ENCODE assay signal across 29 cellular contexts in genomic region chr6:21891065-21891464, GRCh38.
"Had no signal": no experiment of that assay in that cellular context is flagged by ENCODE, and none has a peak within 500 bp of the region (broad histone marks: within the 10 kb centered on the region; RNA-seq: fewer than 3 reads in every experiment).

No MANE protein-coding gene starts in this region.

- H3K4me3 ChIP-seq: breast epithelium, heart left ventricle, mucosa of descending colon, ovary, prostate gland, skin epidermis, thoracic aorta had no signal

- ATAC-seq: activated naive CD8-positive, alpha-beta T cell treated with anti-CD3 and anti-CD28 coated beads, Interleukin-2, amount 50 U/mL, for 24 hours; esophagus mucosa; heart left ventricle; mucosa of descending colon; sciatic nerve; stimulated activated effector memory CD8-positive, alpha-beta T cell treated with anti-CD3 and anti-CD28 coated beads, Interleukin-12 subunit alpha, Interleukin-12 subunit beta, amount 100 ng/mL, for 72 hours had no signal

- H3K27me3 ChIP-seq: breast epithelium, heart left ventricle, neutrophil, ovary had no signal

- H3K9me3 ChIP-seq: breast epithelium, heart left ventricle, mucosa of descending colon, neutrophil, ovary, prostate gland, thoracic aorta had no signal

- FAIRE-seq: urothelium cell line had no signal

- DNase-seq: activated CD4-positive, alpha-beta memory T cell treated with anti-CD3 and anti-CD28 coated beads, Interleukin-2, amount 10 ng/mL, durations not matched to agents 7 days and 5 days; activated CD4-positive, alpha-beta T cell treated with anti-CD3 and anti-CD28 coated beads for 1 hour; activated CD4-positive, alpha-beta T cell treated with anti-CD3 and anti-CD28 coated beads, Interleukin-2, amount 10 ng/mL, durations not matched to agents 7 days and 5 days; activated CD8-positive, alpha-beta memory T cell treated with anti-CD3 and anti-CD28 coated beads, Interleukin-2, amount 50 U/mL, for 48 hours; activated gamma-delta T cell treated with Interleukin-2 at 50 U/mL for 16 hours; activated naive CD8-positive, alpha-beta T cell treated with anti-CD3 and anti-CD28 coated beads, Interleukin-2, amount 50 U/mL, for 24 hours; activated T-cell treated with anti-CD3 and anti-CD28 coated beads, Interleukin-2, amount 50 U/mL, for 24 hours; amygdala; central memory CD4-positive, alpha-beta T cell; foreskin fibroblast; heart left ventricle; immature natural killer cell; mucosa of descending colon; nephron progenitor cell; ovary; retina; stimulated activated CD4-positive, alpha-beta T cell treated with anti-CD3 and anti-CD28 coated beads, Interleukin-12 subunit alpha, Interleukin-12 subunit beta, amount 100 ng/mL, for 4 hours; stimulated activated CD4-positive, alpha-beta T cell treated with anti-CD3 and anti-CD28 coated beads, Interleukin-4, amount 100 ng/mL, for 24 hours; T-helper 2 cell; trophoblast cell had no signal

- H3K36me3 ChIP-seq: breast epithelium, heart left ventricle, neutrophil, ovary, prostate gland, thoracic aorta had no signal

- H3K27ac ChIP-seq: breast epithelium, heart left ventricle, neutrophil, ovary, prostate gland, thoracic aorta had no signal

- H3K4me1 ChIP-seq: breast epithelium, prostate gland had no signal
